Comparison of ENCODE assay signal across 11 cellular contexts in genomic region chr12:40168001-40168400, GRCh38. TPM values are rescaled to one million over a fixed set of nuclear protein-coding genes. Genes with fewer than 3 reads are reported as not detected.
A peak's percentile ranks its signal among the peaks of the same experiment; 100 is the strongest.
DNase-seq lines count a peak whose midpoint lies in the region; ATAC-seq lines count a peak whose summit lies in the region.
"Had no signal": no experiment of that assay in that cellular context is flagged by ENCODE, and none has a peak within 500 bp of the region (broad histone marks: within the 10 kb centered on the region; RNA-seq: fewer than 3 reads in every experiment).

No MANE protein-coding gene starts in this region.

- H3K36me3 ChIP-seq in MG63: no peaks in the 10 kb centered on the region
- H3K36me3 ChIP-seq: BLaER1 treated with 17β-estradiol and CSF1 and Interleukin-3, amounts not matched to agents 10 nM and 100 nM; Peyer's patch had no signal

- DNase-seq in MG63 (no peak), AG20443 (ENCODE audit: low spot score) (no peak), LoVo (ENCODE audit: low spot score) (no peak), NCI-H2081 (lab: John Stamatoyannopoulos, UW) (no peak)
- DNase-seq: body of pancreas, Peyer's patch had no signal

- H3K27me3 ChIP-seq in MG63: no peaks in the 10 kb centered on the region
- H3K27me3 ChIP-seq: body of pancreas, Peyer's patch had no signal

- H3K9me3 ChIP-seq in MG63: no peaks in the 10 kb centered on the region
- H3K9me3 ChIP-seq: body of pancreas, Peyer's patch had no signal

- no peak overlapping the region for H3K4me3 ChIP-seq in MG63
- H3K4me3 ChIP-seq: BLaER1 treated with 17β-estradiol and CSF1 and Interleukin-3, amounts not matched to agents 10 nM and 100 nM; body of pancreas; Peyer's patch had no signal

- ATAC-seq in GM18499 (IDR thresholded peaks at IDR 0.05; ENCODE audit: insufficient read depth, unreplicated experiment) (peak; percentile 48), GM19463 (IDR thresholded peaks at IDR 0.05; ENCODE audit: unreplicated experiment) (peak; percentile 42), HG02943 (IDR thresholded peaks at IDR 0.05; ENCODE audit: low read depth, unreplicated experiment) (peak; percentile 52), HG03575 (IDR thresholded peaks at IDR 0.05; ENCODE audit: extremely low read depth, insufficient number of reproducible peaks, low FRiP score, unreplicated experiment) (peak; percentile 44)
- ATAC-seq: body of pancreas had no signal

RNA-seq across cellular contexts. Expression of gene LRRK2, which starts 56.8 kb away (rescaled TPM):
- 0.76 and 2.3 TPM in 2 replicates for total RNA-seq in MG63 (2014; rRNA removed; shearing (Covaris generic); ENCODE audit: low replicate concordance)
